ENCODE assay signal across 1 cellular context in genomic region chr18:62328775-62329525, GRCh38.
TF ChIP-seq lines count a peak whose summit lies in the region.

No MANE protein-coding gene starts in this region.

TF ChIP-seq in HEK293, 187 proteins besides CTCF, POLR2A, EP300 and RAD21 (continued from another document):
- TF ChIP-seq ZNF221 (tag by site-specific recombination; IDR thresholded peaks at IDR 0.05; ENCODE audit: borderline replicate concordance) (no peak), ZNF548 (tag by site-specific recombination; IDR thresholded peaks at IDR 0.05) (no peak), PRDM6 (tag by site-specific recombination; IDR thresholded peaks at IDR 0.05) (peak; percentile 93), ZNF654 (tag by site-specific recombination; IDR thresholded peaks at IDR 0.05; ENCODE audit: low read depth) (no peak), GLIS1 (tag by site-specific recombination; IDR thresholded peaks at IDR 0.05) (peak; percentile 27; the same call in 1 of the 2 replicates), ZNF174 (tag by site-specific recombination; IDR thresholded peaks at IDR 0.05) (no peak), GLI4 (tag by site-specific recombination; IDR thresholded peaks at IDR 0.05) (no peak), GFI1B (tag by site-specific recombination; IDR thresholded peaks at IDR 0.05) (0 out of 2 replicates have a peak, but pooled peaks have one; percentile 41), ZNF561 (tag by site-specific recombination; IDR thresholded peaks at IDR 0.05; ENCODE audit: borderline replicate concordance) (no peak), ZNF660 (tag by site-specific recombination; IDR thresholded peaks at IDR 0.05) (no peak), ZNF558 (tag by site-specific recombination; IDR thresholded peaks at IDR 0.05) (no peak), TCF7L2 (IDR thresholded peaks at IDR 0.05; ENCODE audit: borderline replicate concordance, low read depth, low read length) (peak; percentile 65), ZNF626 (tag by site-specific recombination; IDR thresholded peaks at IDR 0.05) (no peak), WT1 (tag by site-specific recombination; IDR thresholded peaks at IDR 0.05) (peak; percentile 87), ZNF354C (tag by site-specific recombination; IDR thresholded peaks at IDR 0.05; ENCODE audit: borderline replicate concordance, low read depth) (no peak)
- TF ChIP-seq, protein P1, sequence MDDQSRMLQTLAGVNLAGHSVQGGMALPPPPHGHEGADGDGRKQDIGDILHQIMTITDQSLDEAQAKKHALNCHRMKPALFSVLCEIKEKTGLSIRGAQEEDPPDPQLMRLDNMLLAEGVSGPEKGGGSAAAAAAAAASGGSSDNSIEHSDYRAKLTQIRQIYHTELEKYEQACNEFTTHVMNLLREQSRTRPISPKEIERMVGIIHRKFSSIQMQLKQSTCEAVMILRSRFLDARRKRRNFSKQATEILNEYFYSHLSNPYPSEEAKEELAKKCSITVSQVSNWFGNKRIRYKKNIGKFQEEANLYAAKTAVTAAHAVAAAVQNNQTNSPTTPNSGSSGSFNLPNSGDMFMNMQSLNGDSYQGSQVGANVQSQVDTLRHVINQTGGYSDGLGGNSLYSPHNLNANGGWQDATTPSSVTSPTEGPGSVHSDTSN (CRISPR knock-in tag; IDR thresholded peaks at IDR 0.05), result no peak
- TF ChIP-seq, protein P2, sequence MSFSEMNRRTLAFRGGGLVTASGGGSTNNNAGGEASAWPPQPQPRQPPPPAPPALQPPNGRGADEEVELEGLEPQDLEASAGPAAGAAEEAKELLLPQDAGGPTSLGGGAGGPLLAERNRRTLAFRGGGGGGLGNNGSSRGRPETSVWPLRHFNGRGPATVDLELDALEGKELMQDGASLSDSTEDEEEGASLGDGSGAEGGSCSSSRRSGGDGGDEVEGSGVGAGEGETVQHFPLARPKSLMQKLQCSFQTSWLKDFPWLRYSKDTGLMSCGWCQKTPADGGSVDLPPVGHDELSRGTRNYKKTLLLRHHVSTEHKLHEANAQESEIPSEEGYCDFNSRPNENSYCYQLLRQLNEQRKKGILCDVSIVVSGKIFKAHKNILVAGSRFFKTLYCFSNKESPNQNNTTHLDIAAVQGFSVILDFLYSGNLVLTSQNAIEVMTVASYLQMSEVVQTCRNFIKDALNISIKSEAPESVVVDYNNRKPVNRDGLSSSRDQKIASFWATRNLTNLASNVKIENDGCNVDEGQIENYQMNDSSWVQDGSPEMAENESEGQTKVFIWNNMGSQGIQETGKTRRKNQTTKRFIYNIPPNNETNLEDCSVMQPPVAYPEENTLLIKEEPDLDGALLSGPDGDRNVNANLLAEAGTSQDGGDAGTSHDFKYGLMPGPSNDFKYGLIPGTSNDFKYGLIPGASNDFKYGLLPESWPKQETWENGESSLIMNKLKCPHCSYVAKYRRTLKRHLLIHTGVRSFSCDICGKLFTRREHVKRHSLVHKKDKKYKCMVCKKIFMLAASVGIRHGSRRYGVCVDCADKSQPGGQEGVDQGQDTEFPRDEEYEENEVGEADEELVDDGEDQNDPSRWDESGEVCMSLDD (tag by site-specific recombination; IDR thresholded peaks at IDR 0.05), result no peak
- TF ChIP-seq, protein P3, sequence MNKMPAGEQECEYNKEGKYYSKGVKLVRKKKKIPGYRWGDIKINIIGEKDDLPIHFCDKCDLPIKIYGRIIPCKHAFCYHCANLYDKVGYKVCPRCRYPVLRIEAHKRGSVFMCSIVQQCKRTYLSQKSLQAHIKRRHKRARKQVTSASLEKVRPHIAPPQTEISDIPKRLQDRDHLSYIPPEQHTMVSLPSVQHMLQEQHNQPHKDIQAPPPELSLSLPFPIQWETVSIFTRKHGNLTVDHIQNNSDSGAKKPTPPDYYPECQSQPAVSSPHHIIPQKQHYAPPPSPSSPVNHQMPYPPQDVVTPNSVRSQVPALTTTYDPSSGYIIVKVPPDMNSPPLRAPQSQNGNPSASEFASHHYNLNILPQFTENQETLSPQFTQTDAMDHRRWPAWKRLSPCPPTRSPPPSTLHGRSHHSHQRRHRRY (tag by site-specific recombination; IDR thresholded peaks at IDR 0.05), result no peak
TF ChIP-seq in HEK293: peak in this region for 14.
